ENCODE assay signal across 9 cellular contexts in the genomic region with DNA sequence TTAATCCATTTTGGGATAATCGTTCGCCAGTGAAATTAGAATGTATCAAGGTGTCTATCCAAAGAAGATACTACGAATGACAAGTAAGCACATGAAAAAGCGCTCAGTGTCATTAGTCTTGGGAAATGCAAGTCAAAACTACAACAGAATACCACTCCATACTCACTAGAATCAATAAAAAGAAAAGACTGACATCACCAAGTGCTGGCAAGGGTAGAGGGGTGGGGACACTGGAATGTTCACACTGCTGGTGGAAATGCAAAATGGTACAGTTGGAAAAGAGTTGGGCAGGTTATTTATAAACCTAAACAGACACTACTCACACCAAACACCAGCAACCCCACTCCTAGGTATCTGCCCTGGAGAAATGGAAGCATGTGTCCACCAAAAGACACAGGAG. TPM values are rescaled to one million over a fixed set of nuclear protein-coding genes. Genes with fewer than 3 reads are reported as not detected.
DNase-seq lines count a peak whose midpoint lies in the region; ATAC-seq and TF ChIP-seq lines count a peak whose summit lies in the region.
"Had no signal": no experiment of that assay in that cellular context is flagged by ENCODE, and none has a peak within 500 bp of the region (broad histone marks: within the 10 kb centered on the region; RNA-seq: fewer than 3 reads in every experiment).

No MANE protein-coding gene starts in this region.

- POLR2A ChIA-PET in AG04450 (lab: Yijun Ruan, JAX) (interaction anchor here (0.6 to 6.6 kb wide), 3 partner anchors 10 to 1641 kb away, joined by 4 to 63 read pairs (median 7); a partner anchor contains a TSS), OCI-LY7 (lab: Charles Lee) (interaction anchor here (0.6 kb wide), 1 partner anchor 532 kb away, joined by 4 read pairs; no protein-coding TSS in a partner anchor)

- H3K4me2 ChIP-seq in KMS-11 (peak overlapping the region; percentile 78), osteoblast (ENCODE audit: insufficient read depth, low read length) (peak overlapping the region; percentile 39), OCI-LY7 (ENCODE audit: low read length) (no peak overlapping the region)

- H4K20me1 ChIP-seq in KMS-11 (ENCODE audit: insufficient read depth) (no peaks in the 10 kb centered on the region), osteoblast (ENCODE audit: insufficient read depth, low read length) (peaks cover 79% of the 10 kb centered on the region), OCI-LY7 (ENCODE audit: insufficient read depth, low read length) (peaks cover 31% of the 10 kb centered on the region)

- no peak for ATAC-seq in HG02885 (IDR thresholded peaks at IDR 0.05; ENCODE audit: poor library complexity, unreplicated experiment)
- ATAC-seq: pancreas had no signal

- H3K4me3 ChIP-seq in AG04450 (ENCODE audit: low read depth, low read length) = peak overlapping the region; percentile 7; the same call in 1 of the 2 replicates
- H3K4me3 ChIP-seq in KMS-11 (IDR thresholded peaks at IDR 0.05; ENCODE audit: insufficient read depth, low read depth, low read length) = no peak overlapping the region
- peak overlapping the region; percentile 63 for H3K4me3 ChIP-seq in coronary artery
- H3K4me3 ChIP-seq in osteoblast (ENCODE audit: insufficient read depth, low read length) = peak overlapping the region; percentile 16
- H3K4me3 ChIP-seq in OCI-LY7 (ENCODE audit: low read depth, low read length, poor library complexity, severe bottlenecking) = no peak overlapping the region
- H3K4me3 ChIP-seq: pancreas had no signal

- BruUV-seq in OCI-LY7 (replicated peaks; lab: Mats Ljungman, UMichigan) = no TSS peak

- DNase-seq in AG04450 (ENCODE audit: low read depth, low spot score) = no peak
- no peak for DNase-seq in coronary artery (ENCODE audit: low spot score)
- peak; percentile 80 for DNase-seq in osteoblast (ENCODE audit: insufficient read length, low spot score, missing footprints)
- no peak for DNase-seq in anterior cingulate cortex (lab: John Stamatoyannopoulos, UW)
- no peak for DNase-seq in occipital lobe (lab: John Stamatoyannopoulos, UW)
- DNase-seq in OCI-LY7 (ENCODE audit: low spot score) = no peak

- CTCF ChIA-PET in AG04450 (lab: Charles Lee) (no interaction called here), OCI-LY7 (lab: Charles Lee; ENCODE audit: unreplicated experiment) (no interaction called here)

- no peaks in the 10 kb centered on the region for H3K27me3 ChIP-seq in AG04450 (ENCODE audit: control insufficient read depth, insufficient read depth, low read length)
- H3K27me3 ChIP-seq in KMS-11 (ENCODE audit: insufficient read depth, low read depth) = no peaks in the 10 kb centered on the region
- no peaks in the 10 kb centered on the region for H3K27me3 ChIP-seq in osteoblast (ENCODE audit: insufficient read depth, low read length)
- H3K27me3 ChIP-seq: pancreas had no signal

- H3K9me2 ChIP-seq in OCI-LY7 (ENCODE audit: insufficient read depth, low read length) = no peaks in the 10 kb centered on the region

- H3K36me3 ChIP-seq in KMS-11 (ENCODE audit: insufficient read depth) (no peaks in the 10 kb centered on the region), osteoblast (ENCODE audit: insufficient read depth, low read length) (peaks cover 70% of the 10 kb centered on the region), OCI-LY7 (ENCODE audit: insufficient read depth, low read length) (peaks cover 91% of the 10 kb centered on the region)
- H3K36me3 ChIP-seq: pancreas had no signal

- peak overlapping the region; percentile 41; the same call in 1 of the 2 replicates for H3K9ac ChIP-seq in KMS-11

- H3K9me3 ChIP-seq in AG04450 (ENCODE audit: control insufficient read depth, insufficient read depth, low read length) (no peaks in the 10 kb centered on the region; the same call in 1 of the 2 replicates), osteoblast (ENCODE audit: low read depth, low read length) (no peaks in the 10 kb centered on the region), OCI-LY7 (ENCODE audit: low read length) (no peaks in the 10 kb centered on the region)
- H3K9me3 ChIP-seq: pancreas had no signal

- H2AFZ ChIP-seq in KMS-11 (ENCODE audit: low read depth) = no peak overlapping the region
- no peak overlapping the region for H2AFZ ChIP-seq in osteoblast (ENCODE audit: low read length)
- no peak overlapping the region for H2AFZ ChIP-seq in OCI-LY7 (ENCODE audit: low read length)

- intact Hi-C loops in OCI-LY7 (cut with micrococcal nuclease; ENCODE audit: unreplicated experiment) = no loop called here

- TF ChIP-seq CTCF in AG04450 (IDR thresholded peaks at IDR 0.05; ENCODE audit: low read depth, low read length) (no peak), KMS-11 (conservative IDR thresholded peaks at IDR 0.05; ENCODE audit: low read depth, low read length) (no peak), coronary artery (IDR thresholded peaks at IDR 0.05) (no peak), osteoblast (IDR thresholded peaks at IDR 0.05; ENCODE audit: extremely low read depth, low read depth, low read length) (no peak), OCI-LY7 (conservative IDR thresholded peaks at IDR 0.05; ENCODE audit: low read length) (no peak)

- peak overlapping the region; percentile 47 for H3K27ac ChIP-seq in AG04450 (ENCODE audit: low read depth, low read length)
- H3K27ac ChIP-seq in KMS-11 = peak overlapping the region; percentile 77; the same call in 1 of the 2 replicates
- peak overlapping the region; percentile 90 to 94 for H3K27ac ChIP-seq in coronary artery
- peak overlapping the region; percentile 60 for H3K27ac ChIP-seq in osteoblast (ENCODE audit: low read depth, low read length)
- no peak overlapping the region for H3K27ac ChIP-seq in OCI-LY7 (ENCODE audit: low read depth, low read length, poor library complexity, severe bottlenecking)
- H3K27ac ChIP-seq: pancreas had no signal

- H3K79me2 ChIP-seq in KMS-11 (ENCODE audit: insufficient read depth, low read depth) (peaks cover 93% of the 10 kb centered on the region), osteoblast (ENCODE audit: insufficient read depth, low read length) (peaks cover 96% of the 10 kb centered on the region), OCI-LY7 (ENCODE audit: insufficient read depth, low read depth, low read length) (peaks cover 51% of the 10 kb centered on the region; the same call in 1 of the 2 replicates)

- H3K4me1 ChIP-seq in KMS-11 (ENCODE audit: low read depth, poor library complexity, severe bottlenecking) (peaks cover 88% of the 10 kb centered on the region), osteoblast (ENCODE audit: insufficient read depth, low read length) (peaks cover 80% of the 10 kb centered on the region), OCI-LY7 (ENCODE audit: insufficient read depth, low read length, poor library complexity, severe bottlenecking) (no peaks in the 10 kb centered on the region)
- H3K4me1 ChIP-seq: pancreas had no signal

RNA-seq across cellular contexts. Expression of a gene that starts 11.2 kb away (rescaled TPM):
- polyA plus RNA-seq in AG04450 (2011; rRNA removed) = 722 and 735 TPM in 2 replicates
- 648 and 799 TPM in 2 replicates for polyA minus RNA-seq in AG04450 (2011; rRNA and poly(A)+ RNA removed)
- total RNA-seq in osteoblast (265 and 314 TPM in 2 replicates), occipital lobe (75.5 TPM), OCI-LY7 (2022) (134 and 152 TPM in 2 replicates)
- 77.6 and 85.0 TPM in 2 replicates for total RNA-seq in OCI-LY7 (2014; rRNA removed; shearing (Covaris generic))

Comparison
In these comparisons a context has a peak if more than half of its experiments do, and no peak if none do; other contexts are left out.
1. H3K4me3 ChIP-seq: peak in AG04450 (single experiment), coronary artery (single experiment) and osteoblast (single experiment); none in KMS-11 (single experiment) and OCI-LY7 (single experiment).